ENCODE assay signal across 22 cellular contexts in genomic region chr1:16077430-16078245, GRCh38. TPM values are rescaled to one million over a fixed set of nuclear protein-coding genes. Genes with fewer than 3 reads are reported as not detected.
DNase-seq lines count a peak whose midpoint lies in the region; ATAC-seq, FAIRE-seq and TF ChIP-seq lines count a peak whose summit lies in the region.
"Had no signal": no experiment of that assay in that cellular context is flagged by ENCODE, and none has a peak within 500 bp of the region (broad histone marks: within the 10 kb centered on the region; RNA-seq: fewer than 3 reads in every experiment).

No MANE protein-coding gene starts in this region.

- H3K4me3 Mint-ChIP-seq in neural crest cell, result peak overlapping the region; percentile 31
- H3K4me3 Mint-ChIP-seq: activated naive CD4-positive, alpha-beta T cell treated with anti-CD3 and anti-CD28 coated beads, Interleukin-2, amount 10 ng/mL, durations not matched to agents 7 days and 5 days had no signal

- POLR2A ChIA-PET in HEK293 (lab: Yijun Ruan, JAX), result interaction anchor here (0.5 kb wide), 1 partner anchor 122 kb away, joined by 4 read pairs; no protein-coding TSS in a partner anchor

- no peak for TF ChIP-seq CTCF in BE2C (IDR thresholded peaks at IDR 0.05; ENCODE audit: low read depth, low read length)
- no peak for TF ChIP-seq CTCF in HEK293 (tag by site-specific recombination; IDR thresholded peaks at IDR 0.05)
- TF ChIP-seq CTCF in neural crest cell (conservative IDR thresholded peaks at IDR 0.05), result no peak

- no peak overlapping the region for H3K27ac Mint-ChIP-seq in neural crest cell (ENCODE audit: unreplicated experiment)
- H3K27ac Mint-ChIP-seq: activated naive CD4-positive, alpha-beta T cell treated with anti-CD3 and anti-CD28 coated beads, Interleukin-2, amount 10 ng/mL, durations not matched to agents 7 days and 5 days; progenitor cell of endocrine pancreas had no signal

- peaks cover 13% of the 10 kb centered on the region for H3K27me3 Mint-ChIP-seq in neural crest cell (ENCODE audit: low read depth)

- H3K9me3 ChIP-seq in BE2C, result no peaks in the 10 kb centered on the region
- no peaks in the 10 kb centered on the region for H3K9me3 ChIP-seq in HEK293 (ENCODE audit: control insufficient read depth, insufficient read depth, low read depth, low read length)
- H3K9me3 ChIP-seq: BLaER1 treated with 17β-estradiol and CSF1 and Interleukin-3, amounts not matched to agents 10 nM and 100 nM; upper lobe of left lung had no signal

- FAIRE-seq in frontal cortex (lab: Jason Lieb, UNC), result no peak
- FAIRE-seq: K562 had no signal

- no peaks in the 10 kb centered on the region for H3K36me3 Mint-ChIP-seq in neural crest cell (ENCODE audit: low read depth)

- peaks cover 23% of the 10 kb centered on the region for H3K4me1 Mint-ChIP-seq in neural crest cell

- CTCF ChIA-PET in HEK293 (lab: Yijun Ruan, JAX), result interaction anchor here (0.5 to 9.7 kb wide), 13 partner anchors 8 to 909 kb away, joined by 3 to 427 read pairs (median 9); partner anchors contain the start of gene EPHA2

- peak; percentile 19 for DNase-seq in BE2C
- peak; percentile 64 for DNase-seq in cerebellar cortex (ENCODE audit: low spot score)
- no peak for DNase-seq in neural crest cell (ENCODE audit: low read depth, low spot score)
- no peak for DNase-seq in activated naive CD4-positive, alpha-beta T cell (lab: John Stamatoyannopoulos, UW)
- no peak for DNase-seq in frontal cortex (ENCODE audit: low spot score in 2 of 2)
- DNase-seq: activated CD4-positive, alpha-beta T cell treated with anti-CD3 and anti-CD28 coated beads for 4 hours; activated naive CD4-positive, alpha-beta T cell treated with anti-CD3 and anti-CD28 coated beads, Interleukin-2, amount 10 ng/mL, durations not matched to agents 7 days and 5 days; DMS 273 treated with DMSO at 0.1 percent for 48 hours; foreskin melanocyte; NCI-H2029; NCI-H524; stimulated activated naive CD8-positive, alpha-beta T cell treated with anti-CD3 and anti-CD28 coated beads, Interleukin-15, Interleukin-2, amounts not matched to agents 100 U/mL and 50 U/mL, for 24 hours; upper lobe of left lung had no signal

- no peaks in the 10 kb centered on the region for H3K9me3 Mint-ChIP-seq in neural crest cell
- H3K9me3 Mint-ChIP-seq: activated naive CD4-positive, alpha-beta T cell treated with anti-CD3 and anti-CD28 coated beads, Interleukin-2, amount 10 ng/mL, durations not matched to agents 7 days and 5 days had no signal

- H3K36me3 ChIP-seq in BE2C, result no peaks in the 10 kb centered on the region
- H3K36me3 ChIP-seq in HEK293 (ENCODE audit: control insufficient read depth in 2 of 2, insufficient read depth in 1 of 2, low read length in 2 of 2), result no peaks in the 10 kb centered on the region
- H3K36me3 ChIP-seq: BLaER1 treated with 17β-estradiol and CSF1 and Interleukin-3, amounts not matched to agents 10 nM and 100 nM; upper lobe of left lung had no signal

- H3K27ac ChIP-seq in HEK293 (ENCODE audit: extremely low read depth, low read depth, low read length), result no peak overlapping the region
- H3K27ac ChIP-seq: BLaER1 treated with 17β-estradiol and CSF1 and Interleukin-3, amounts not matched to agents 10 nM and 100 nM; HL-60; SK-N-MC; upper lobe of left lung had no signal

- ATAC-seq in HG02885 (IDR thresholded peaks at IDR 0.05; ENCODE audit: poor library complexity, unreplicated experiment) (no peak), GM18909 (IDR thresholded peaks at IDR 0.05; ENCODE audit: poor library complexity, unreplicated experiment) (no peak)
- ATAC-seq: stimulated activated naive CD8-positive, alpha-beta T cell treated with anti-CD3 and anti-CD28 coated beads, Interleukin-15, Interleukin-2, amounts not matched to agents 100 U/mL and 50 U/mL, for 24 hours had no signal

- H3K27me3 ChIP-seq in BE2C, result no peaks in the 10 kb centered on the region

- H3K4me3 ChIP-seq in BE2C (ENCODE audit: low read depth, low read length), result no peak overlapping the region
- no peak overlapping the region for H3K4me3 ChIP-seq in HEK293 (ENCODE audit: low read depth, low read length)
- H3K4me3 ChIP-seq: BLaER1 treated with 17β-estradiol and CSF1 and Interleukin-3, amounts not matched to agents 10 nM and 100 nM; K562; SK-N-MC; upper lobe of left lung had no signal

- peaks cover 19% of the 10 kb centered on the region for H3K4me1 ChIP-seq in BE2C
- H3K4me1 ChIP-seq in HEK293 (ENCODE audit: control insufficient read depth, insufficient read depth, low read length), result no peaks in the 10 kb centered on the region

TF ChIP-seq in HEK293, 187 proteins besides CTCF, POLR2A, EP300 and RAD21:
- peak; percentile 67; the same call in 1 of the 2 replicates for TF ChIP-seq ZNF664 (tag by site-specific recombination; IDR thresholded peaks at IDR 0.05)
- no peak for TF ChIP-seq ZNF701 (tag by site-specific recombination; IDR thresholded peaks at IDR 0.05)
- peak; percentile 65 for TF ChIP-seq SP2 (tag by site-specific recombination; IDR thresholded peaks at IDR 0.05)

RNA-seq across cellular contexts. Expression of gene FAM131C, which starts 4.2 kb away (rescaled TPM):
- polyA plus RNA-seq in BE2C (2012; ENCODE audit: insufficient read depth, insufficient read length, low read depth), result 4.7 TPM
- total RNA-seq in neural crest cell (0.48 and 0.68 TPM in 2 replicates), frontal cortex (1.2 TPM)
- total RNA-seq: liver had no signal

RNA-seq across cellular contexts. Expression of gene CLCNKB, which starts 34.1 kb away (rescaled TPM):
- polyA plus RNA-seq in BE2C (2012; ENCODE audit: insufficient read depth, insufficient read length, low read depth), result not detected
- 0.30 TPM in 2 replicates for total RNA-seq in neural crest cell
- total RNA-seq in frontal cortex, result under 0.01 TPM
- total RNA-seq: liver had no signal
- polyA plus RNA-seq: liver had no signal

RNA-seq across cellular contexts. Expression of gene CLCNKA, which starts 55.8 kb away (rescaled TPM):
- polyA plus RNA-seq in BE2C (2012; ENCODE audit: insufficient read depth, insufficient read length, low read depth), result 0.52 TPM
- not detected in 2 replicates for total RNA-seq in neural crest cell
- 0.41 TPM for total RNA-seq in frontal cortex
- total RNA-seq: liver had no signal
- polyA plus RNA-seq: liver had no signal

RNA-seq across cellular contexts. Expression of gene HSPB7, which starts 59.8 kb away (rescaled TPM):
- 1.8 TPM for polyA plus RNA-seq in BE2C (2012; ENCODE audit: insufficient read depth, insufficient read length, low read depth)
- total RNA-seq in neural crest cell (not detected in 2 replicates), frontal cortex (not detected)
- total RNA-seq: progenitor cell of endocrine pancreas had no signal

Comparison
In these comparisons a context has a peak if more than half of its experiments do, and no peak if none do; other contexts are left out.
1. DNase-seq: peak in BE2C (single experiment) and cerebellar cortex (single experiment); none in neural crest cell (single experiment), activated naive CD4-positive, alpha-beta T cell (0 of 4) and frontal cortex (0 of 2).